In the genomic region with DNA sequence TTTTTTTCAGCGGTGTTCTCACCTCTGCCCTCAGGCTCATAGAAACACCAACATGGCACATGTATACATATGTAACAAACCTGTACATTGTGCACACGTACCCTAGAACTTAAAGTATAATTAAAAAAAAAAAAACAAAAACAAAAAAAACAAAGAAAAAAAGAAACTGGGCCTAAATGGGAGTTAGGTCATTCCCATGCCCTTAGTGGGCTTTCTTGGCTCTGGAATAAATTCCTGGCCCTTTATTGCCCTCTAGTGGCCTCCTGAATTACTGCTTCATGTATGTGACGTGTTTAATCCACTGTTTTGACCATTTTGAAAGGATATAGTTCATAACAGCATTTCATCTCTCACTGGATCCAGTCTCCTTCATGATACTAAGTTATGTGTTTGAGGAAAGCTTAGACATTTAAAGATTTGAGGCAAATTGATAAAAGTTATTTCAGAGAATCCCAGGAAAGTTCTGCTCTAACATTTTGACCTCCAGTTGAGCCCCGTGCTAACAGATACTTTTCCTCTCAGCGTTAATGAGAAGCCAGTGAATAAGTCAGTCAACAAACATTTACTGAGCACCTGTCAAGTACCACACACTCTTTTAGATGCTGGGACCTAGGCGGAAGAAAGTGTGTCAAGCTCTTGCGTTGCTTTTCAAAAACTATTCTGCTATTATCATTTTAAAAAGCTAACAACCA, we compare ENCODE assay signal across 2 cellular contexts.
TF ChIP-seq lines count a peak whose summit lies in the region.

No MANE protein-coding gene starts in this region.

TF ChIP-seq in HCT116, 20 proteins besides CTCF, POLR2A, EP300 and RAD21:
- TF ChIP-seq EZH2 (IDR thresholded peaks at IDR 0.05): no peak
- TF ChIP-seq YY1 (IDR thresholded peaks at IDR 0.05; ENCODE audit: extremely low read depth, insufficient replicate concordance, low read depth, low read length): no peak
- no peak for TF ChIP-seq CEBPB (IDR thresholded peaks at IDR 0.05; ENCODE audit: low read depth)
- TF ChIP-seq SIN3A (IDR thresholded peaks at IDR 0.05; ENCODE audit: low read depth): no peak
- TF ChIP-seq FOSL1 (IDR thresholded peaks at IDR 0.05; ENCODE audit: low read depth): no peak
- TF ChIP-seq ZFX (IDR thresholded peaks at IDR 0.05): no peak
- TF ChIP-seq EGR1 (IDR thresholded peaks at IDR 0.05; ENCODE audit: low read depth): no peak
- no peak for TF ChIP-seq ZNF274 (IDR thresholded peaks at IDR 0.05; ENCODE audit: low read depth, low read length)
- TF ChIP-seq EZH2phosphoT487 (IDR thresholded peaks at IDR 0.05; ENCODE audit: borderline replicate concordance): no peak
- TF ChIP-seq TCF7L2 (IDR thresholded peaks at IDR 0.05; ENCODE audit: borderline replicate concordance, extremely low read depth, insufficient read depth, insufficient read length): no peak
- TF ChIP-seq, protein P1, sequence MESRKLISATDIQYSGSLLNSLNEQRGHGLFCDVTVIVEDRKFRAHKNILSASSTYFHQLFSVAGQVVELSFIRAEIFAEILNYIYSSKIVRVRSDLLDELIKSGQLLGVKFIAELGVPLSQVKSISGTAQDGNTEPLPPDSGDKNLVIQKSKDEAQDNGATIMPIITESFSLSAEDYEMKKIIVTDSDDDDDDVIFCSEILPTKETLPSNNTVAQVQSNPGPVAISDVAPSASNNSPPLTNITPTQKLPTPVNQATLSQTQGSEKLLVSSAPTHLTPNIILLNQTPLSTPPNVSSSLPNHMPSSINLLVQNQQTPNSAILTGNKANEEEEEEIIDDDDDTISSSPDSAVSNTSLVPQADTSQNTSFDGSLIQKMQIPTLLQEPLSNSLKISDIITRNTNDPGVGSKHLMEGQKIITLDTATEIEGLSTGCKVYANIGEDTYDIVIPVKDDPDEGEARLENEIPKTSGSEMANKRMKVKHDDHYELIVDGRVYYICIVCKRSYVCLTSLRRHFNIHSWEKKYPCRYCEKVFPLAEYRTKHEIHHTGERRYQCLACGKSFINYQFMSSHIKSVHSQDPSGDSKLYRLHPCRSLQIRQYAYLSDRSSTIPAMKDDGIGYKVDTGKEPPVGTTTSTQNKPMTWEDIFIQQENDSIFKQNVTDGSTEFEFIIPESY (IDR thresholded peaks at IDR 0.05; ENCODE audit: extremely low read depth, insufficient replicate concordance, low read length): no peak
- TF ChIP-seq POLR2AphosphoS5 (IDR thresholded peaks at IDR 0.05; ENCODE audit: low read depth, low read length): no peak
- TF ChIP-seq, protein P2, sequence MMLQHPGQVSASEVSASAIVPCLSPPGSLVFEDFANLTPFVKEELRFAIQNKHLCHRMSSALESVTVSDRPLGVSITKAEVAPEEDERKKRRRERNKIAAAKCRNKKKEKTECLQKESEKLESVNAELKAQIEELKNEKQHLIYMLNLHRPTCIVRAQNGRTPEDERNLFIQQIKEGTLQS (IDR thresholded peaks at IDR 0.05): no peak
- TF ChIP-seq JUND (IDR thresholded peaks at IDR 0.05): no peak
- TF ChIP-seq CBX3 (IDR thresholded peaks at IDR 0.05; ENCODE audit: low read depth): no peak
- TF ChIP-seq ELF1 (IDR thresholded peaks at IDR 0.05; ENCODE audit: borderline replicate concordance, low read depth): no peak

TF ChIP-seq in GM12878, 131 proteins besides CTCF, POLR2A, EP300 and RAD21:
- TF ChIP-seq CREM (IDR thresholded peaks at IDR 0.05; ENCODE audit: low read depth) (peak; percentile 67), IKZF2 (IDR thresholded peaks at IDR 0.05) (0 out of 4 replicates have a peak, but pooled peaks of 1 of the 2 experiments have one; percentile 11), SMC3 (IDR thresholded peaks at IDR 0.05; ENCODE audit: borderline replicate concordance, low read length) (peak; percentile 69), ATF7 (IDR thresholded peaks at IDR 0.05; ENCODE audit: low read depth) (peak; percentile 40; the same call in 1 of the 2 replicates), NFYA (IDR thresholded peaks at IDR 0.05; ENCODE audit: borderline replicate concordance, low read depth, low read length) (no peak), EGR1 (IDR thresholded peaks at IDR 0.05; ENCODE audit: borderline replicate concordance in 1 of 2, low read depth in 2 of 2, low read length in 2 of 2) (no peak), ZSCAN29 (IDR thresholded peaks at IDR 0.05) (no peak), CREB1 (IDR thresholded peaks at IDR 0.05; ENCODE audit: low read depth) (0 out of 2 replicates have a peak, but pooled peaks have one; percentile 53)
- TF ChIP-seq, protein P3, sequence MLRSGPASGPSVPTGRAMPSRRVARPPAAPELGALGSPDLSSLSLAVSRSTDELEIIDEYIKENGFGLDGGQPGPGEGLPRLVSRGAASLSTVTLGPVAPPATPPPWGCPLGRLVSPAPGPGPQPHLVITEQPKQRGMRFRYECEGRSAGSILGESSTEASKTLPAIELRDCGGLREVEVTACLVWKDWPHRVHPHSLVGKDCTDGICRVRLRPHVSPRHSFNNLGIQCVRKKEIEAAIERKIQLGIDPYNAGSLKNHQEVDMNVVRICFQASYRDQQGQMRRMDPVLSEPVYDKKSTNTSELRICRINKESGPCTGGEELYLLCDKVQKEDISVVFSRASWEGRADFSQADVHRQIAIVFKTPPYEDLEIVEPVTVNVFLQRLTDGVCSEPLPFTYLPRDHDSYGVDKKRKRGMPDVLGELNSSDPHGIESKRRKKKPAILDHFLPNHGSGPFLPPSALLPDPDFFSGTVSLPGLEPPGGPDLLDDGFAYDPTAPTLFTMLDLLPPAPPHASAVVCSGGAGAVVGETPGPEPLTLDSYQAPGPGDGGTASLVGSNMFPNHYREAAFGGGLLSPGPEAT (IDR thresholded peaks at IDR 0.05; ENCODE audit: low read depth): 0 out of 2 replicates have a peak, but pooled peaks have one; percentile 40
- TF ChIP-seq, protein P4, sequence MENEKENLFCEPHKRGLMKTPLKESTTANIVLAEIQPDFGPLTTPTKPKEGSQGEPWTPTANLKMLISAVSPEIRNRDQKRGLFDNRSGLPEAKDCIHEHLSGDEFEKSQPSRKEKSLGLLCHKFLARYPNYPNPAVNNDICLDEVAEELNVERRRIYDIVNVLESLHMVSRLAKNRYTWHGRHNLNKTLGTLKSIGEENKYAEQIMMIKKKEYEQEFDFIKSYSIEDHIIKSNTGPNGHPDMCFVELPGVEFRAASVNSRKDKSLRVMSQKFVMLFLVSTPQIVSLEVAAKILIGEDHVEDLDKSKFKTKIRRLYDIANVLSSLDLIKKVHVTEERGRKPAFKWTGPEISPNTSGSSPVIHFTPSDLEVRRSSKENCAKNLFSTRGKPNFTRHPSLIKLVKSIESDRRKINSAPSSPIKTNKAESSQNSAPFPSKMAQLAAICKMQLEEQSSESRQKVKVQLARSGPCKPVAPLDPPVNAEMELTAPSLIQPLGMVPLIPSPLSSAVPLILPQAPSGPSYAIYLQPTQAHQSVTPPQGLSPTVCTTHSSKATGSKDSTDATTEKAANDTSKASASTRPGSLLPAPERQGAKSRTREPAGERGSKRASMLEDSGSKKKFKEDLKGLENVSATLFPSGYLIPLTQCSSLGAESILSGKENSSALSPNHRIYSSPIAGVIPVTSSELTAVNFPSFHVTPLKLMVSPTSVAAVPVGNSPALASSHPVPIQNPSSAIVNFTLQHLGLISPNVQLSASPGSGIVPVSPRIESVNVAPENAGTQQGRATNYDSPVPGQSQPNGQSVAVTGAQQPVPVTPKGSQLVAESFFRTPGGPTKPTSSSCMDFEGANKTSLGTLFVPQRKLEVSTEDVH (IDR thresholded peaks at IDR 0.05; ENCODE audit: low read depth, partially characterized antibody): peak; percentile 33
